ENCODE assay signal across 16 cellular contexts in the genomic region with DNA sequence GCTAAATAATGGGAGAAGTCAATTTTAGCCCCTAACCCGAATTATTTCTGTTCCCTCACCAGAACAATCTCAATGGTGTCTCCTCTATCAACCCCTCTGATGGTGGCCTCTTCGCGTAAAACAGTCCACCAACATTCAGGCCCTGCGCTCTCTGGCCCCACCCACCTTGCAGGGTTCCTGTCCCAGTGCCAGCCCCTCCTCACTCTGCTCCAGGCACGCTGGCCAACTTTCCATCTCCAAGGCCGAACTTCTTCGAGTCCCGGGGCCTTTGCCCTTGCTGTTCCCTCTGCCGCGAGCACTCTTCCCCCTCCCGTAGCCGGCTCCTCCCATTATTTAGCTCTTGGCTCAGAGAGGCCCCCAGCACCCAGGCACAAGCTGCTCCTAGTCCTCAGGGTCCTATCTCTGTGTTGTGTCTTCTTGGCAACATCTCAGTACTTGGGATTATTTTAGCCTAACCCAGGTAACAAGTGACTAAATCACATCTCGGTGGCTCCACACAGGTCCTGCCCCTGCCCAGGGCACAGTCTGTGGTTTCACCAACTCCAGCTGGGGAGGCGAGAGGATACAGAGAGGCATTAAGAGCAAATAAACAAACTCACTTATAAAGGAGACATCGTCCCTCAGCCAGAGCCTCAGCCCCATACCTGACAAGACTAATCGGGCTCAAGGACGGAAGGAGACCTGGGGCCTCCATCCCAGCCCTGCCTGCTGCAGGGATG. TPM values are rescaled to one million over a fixed set of nuclear protein-coding genes. Genes with fewer than 3 reads are reported as not detected.
A peak's percentile ranks its signal among the peaks of the same experiment; 100 is the strongest.
DNase-seq lines count a peak whose midpoint lies in the region; ATAC-seq and TF ChIP-seq lines count a peak whose summit lies in the region.
"Had no signal": no experiment of that assay in that cellular context is flagged by ENCODE, and none has a peak within 500 bp of the region (broad histone marks: within the 10 kb centered on the region; RNA-seq: fewer than 3 reads in every experiment).

No MANE protein-coding gene starts in this region.

- ATAC-seq in Right ventricle myocardium inferior (peak; percentile 80), HG03342 (IDR thresholded peaks at IDR 0.05; ENCODE audit: unreplicated experiment) (no peak), GM19035 (IDR thresholded peaks at IDR 0.05; ENCODE audit: unreplicated experiment) (no peak)

- no peaks in the 10 kb centered on the region for H3K27me3 ChIP-seq in OCI-LY3 (ENCODE audit: low read depth, low read length)
- no peaks in the 10 kb centered on the region for H3K27me3 ChIP-seq in MG63

- H2AFZ ChIP-seq in OCI-LY3 (ENCODE audit: low read depth, low read length): no peak overlapping the region; the same call in 1 of the 2 replicates

- no peaks in the 10 kb centered on the region for H3K9me3 Mint-ChIP-seq in neural crest cell
- no peaks in the 10 kb centered on the region for H3K9me3 Mint-ChIP-seq in activated naive CD4-positive, alpha-beta T cell treated with anti-CD3 and anti-CD28 coated beads for 36 hours
- H3K9me3 Mint-ChIP-seq: naive thymus-derived CD4-positive, alpha-beta T cell; stimulated activated naive CD8-positive, alpha-beta T cell treated with anti-CD3 and anti-CD28 coated beads, Interleukin-15, Interleukin-2, amounts not matched to agents 100 ng/mL and 50 ng/mL, for 24 hours had no signal

- no peak overlapping the region for H3K9ac ChIP-seq in OCI-LY3 (ENCODE audit: low read length)

- H3K4me1 Mint-ChIP-seq in neural crest cell: peaks cover 27% of the 10 kb centered on the region
- H3K4me1 Mint-ChIP-seq in activated naive CD4-positive, alpha-beta T cell treated with anti-CD3 and anti-CD28 coated beads for 36 hours (ENCODE audit: low read depth): peaks cover 5% of the 10 kb centered on the region

- TF ChIP-seq CTCF in OCI-LY3 (IDR thresholded peaks at IDR 0.05; ENCODE audit: low read depth, low read length) (no peak), neural crest cell (conservative IDR thresholded peaks at IDR 0.05) (no peak)

- H3K79me2 ChIP-seq in OCI-LY3 (ENCODE audit: low read length): no peaks in the 10 kb centered on the region

- H3K4me1 ChIP-seq in OCI-LY3 (ENCODE audit: low read length): peaks cover 44% of the 10 kb centered on the region

- DNase-seq in Ammon's horn (ENCODE audit: low spot score) (peak; percentile 62), Right ventricle myocardium inferior (ENCODE audit: missing footprints) (peak; percentile 78), neural crest cell (ENCODE audit: low read depth, low spot score) (no peak), MG63 (no peak)
- DNase-seq in activated naive CD4-positive, alpha-beta T cell treated with anti-CD3 and anti-CD28 coated beads for 36 hours: no peak
- DNase-seq: NCI-H1694 treated with DMSO at 0.1 percent for 48 hours, NCI-H510A had no signal

- no peak overlapping the region for H3K27ac ChIP-seq in OCI-LY3 (ENCODE audit: low read length)
- H3K27ac ChIP-seq: left lung had no signal

- CTCF ChIA-PET in activated naive CD4-positive, alpha-beta T cell treated with anti-CD3 and anti-CD28 coated beads for 36 hours (lab: Charles Lee): interaction anchor here (0.6 to 4.0 kb wide), 31 partner anchors 9 to 564 kb away, joined by 3 to 44 read pairs (median 4); no protein-coding TSS in a partner anchor

- peak overlapping the region; percentile 62 for H3K4me2 ChIP-seq in OCI-LY3 (ENCODE audit: low read length)

- peaks cover 3% of the 10 kb centered on the region for H3K27me3 Mint-ChIP-seq in neural crest cell (ENCODE audit: low read depth)
- H3K27me3 Mint-ChIP-seq in activated naive CD4-positive, alpha-beta T cell treated with anti-CD3 and anti-CD28 coated beads for 36 hours (ENCODE audit: low read depth): no peaks in the 10 kb centered on the region
- H3K27me3 Mint-ChIP-seq: stimulated activated naive CD8-positive, alpha-beta T cell treated with anti-CD3 and anti-CD28 coated beads, Interleukin-15, Interleukin-2, amounts not matched to agents 100 ng/mL and 50 ng/mL, for 24 hours had no signal

- H3K9me3 ChIP-seq in OCI-LY3 (ENCODE audit: insufficient read depth, low read length) (no peaks in the 10 kb centered on the region), MG63 (no peaks in the 10 kb centered on the region)
- H3K9me3 ChIP-seq: left lung had no signal

- no peaks in the 10 kb centered on the region for H4K20me1 ChIP-seq in OCI-LY3 (ENCODE audit: insufficient read depth, low read length)

- H3K27ac Mint-ChIP-seq in neural crest cell (ENCODE audit: unreplicated experiment): peak overlapping the region; percentile 76
- no peak overlapping the region for H3K27ac Mint-ChIP-seq in activated naive CD4-positive, alpha-beta T cell treated with anti-CD3 and anti-CD28 coated beads for 36 hours
- H3K27ac Mint-ChIP-seq: progenitor cell of endocrine pancreas; stimulated activated naive CD8-positive, alpha-beta T cell treated with anti-CD3 and anti-CD28 coated beads, Interleukin-15, Interleukin-2, amounts not matched to agents 100 ng/mL and 50 ng/mL, for 24 hours had no signal

- intact Hi-C loops in Right ventricle myocardium inferior (cut with DNase I): loop anchor here (1.0 to 2.0 kb wide), 3 partner anchors 190 to 556 kb away; no protein-coding TSS in a partner anchor
- intact Hi-C loops in activated naive CD4-positive, alpha-beta T cell treated with anti-CD3 and anti-CD28 coated beads for 36 hours (cut with micrococcal nuclease): loop anchor here (1.0 to 5.0 kb wide), 6 partner anchors 105 to 556 kb away; no protein-coding TSS in a partner anchor

- no peak overlapping the region for H3K4me3 ChIP-seq in OCI-LY3 (ENCODE audit: low read length)
- no peak overlapping the region for H3K4me3 ChIP-seq in MG63
- H3K4me3 ChIP-seq: GM12878, left lung had no signal

- no peaks in the 10 kb centered on the region for H3K36me3 ChIP-seq in OCI-LY3 (replicated peaks; ENCODE audit: low read depth, low read length)
- H3K36me3 ChIP-seq in MG63: no peaks in the 10 kb centered on the region
- H3K36me3 ChIP-seq: left lung had no signal

- H3K4me3 Mint-ChIP-seq in neural crest cell: no peak overlapping the region
- H3K4me3 Mint-ChIP-seq in activated naive CD4-positive, alpha-beta T cell treated with anti-CD3 and anti-CD28 coated beads for 36 hours: no peak overlapping the region
- H3K4me3 Mint-ChIP-seq: activated CD8-positive, alpha-beta T cell treated with anti-CD3 and anti-CD28 coated beads, Interleukin-2, amount 10 ng/mL, durations not matched to agents 7 days and 5 days; naive thymus-derived CD4-positive, alpha-beta T cell; stimulated activated naive CD8-positive, alpha-beta T cell treated with anti-CD3 and anti-CD28 coated beads, Interleukin-15, Interleukin-2, amounts not matched to agents 100 ng/mL and 50 ng/mL, for 24 hours had no signal

- no peaks in the 10 kb centered on the region for H3K36me3 Mint-ChIP-seq in neural crest cell (ENCODE audit: low read depth)
- no peaks in the 10 kb centered on the region for H3K36me3 Mint-ChIP-seq in activated naive CD4-positive, alpha-beta T cell treated with anti-CD3 and anti-CD28 coated beads for 36 hours (ENCODE audit: low read depth)
- H3K36me3 Mint-ChIP-seq: naive thymus-derived CD4-positive, alpha-beta T cell had no signal

RNA-seq across cellular contexts. Expression of a gene that starts 19.6 kb away (rescaled TPM):
- 81.2 TPM for total RNA-seq in Right ventricle myocardium inferior
- total RNA-seq in neural crest cell: 31.3 and 32.1 TPM in 2 replicates
- total RNA-seq in MG63 (2014; rRNA removed; shearing (Covaris generic); ENCODE audit: low replicate concordance): 4.9 and 8.3 TPM in 2 replicates
- total RNA-seq in activated naive CD4-positive, alpha-beta T cell treated with anti-CD3 and anti-CD28 coated beads for 36 hours: 10 to 100 TPM; 38.6 to 39.3 TPM

Comparison
In these comparisons a context has a peak if more than half of its experiments do, and no peak if none do; other contexts are left out.
1. DNase-seq: peak in Ammon's horn (single experiment) and Right ventricle myocardium inferior (single experiment); none in neural crest cell (single experiment), MG63 (single experiment) and activated naive CD4-positive, alpha-beta T cell treated with anti-CD3 and anti-CD28 coated beads for 36 hours (single experiment).